ENCODE assay signal across 1 cellular context in genomic region chr14:53516261-53516774, GRCh38.
TF ChIP-seq lines count a peak whose summit lies in the region.

No MANE protein-coding gene starts in this region.

TF ChIP-seq in HepG2, 621 proteins besides CTCF, POLR2A, EP300 and RAD21 (continued from another document):
- no peak for TF ChIP-seq ZNF407 (CRISPR knock-in tag; IDR thresholded peaks at IDR 0.05; ENCODE audit: not compliant biosample characterization)
- TF ChIP-seq ARHGAP35 (CRISPR knock-in tag; IDR thresholded peaks at IDR 0.05; ENCODE audit: borderline replicate concordance) = no peak
TF ChIP-seq in HepG2: peak in this region for 1.
